Comparison of ENCODE assay signal across 8 cellular contexts in the genomic region with DNA sequence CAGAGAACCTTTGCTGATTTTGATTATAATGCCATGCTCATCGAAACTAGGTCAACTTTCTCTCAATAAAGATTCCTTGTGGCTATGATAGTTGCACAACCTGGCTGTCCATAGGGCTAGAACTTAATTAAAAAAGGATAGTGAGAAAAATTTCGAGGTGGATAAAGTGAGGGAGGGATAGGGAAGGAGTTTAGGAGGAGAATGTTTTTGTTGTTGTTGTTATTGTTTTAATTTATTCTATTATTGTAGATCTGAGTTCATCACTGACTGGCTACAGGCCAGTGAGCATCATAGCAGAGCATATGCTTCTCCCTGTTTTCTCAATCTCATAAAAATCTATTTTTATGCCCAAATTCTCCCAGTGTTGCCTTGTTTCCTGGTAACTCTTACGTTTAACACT.
"Had no signal": no experiment of that assay in that cellular context is flagged by ENCODE, and none has a peak within 500 bp of the region (broad histone marks: within the 10 kb centered on the region; RNA-seq: fewer than 3 reads in every experiment).

No MANE protein-coding gene starts in this region.

- H3K36me3 ChIP-seq: HAP-1 had no signal

- H3K4me1 ChIP-seq: HAP-1 had no signal

- H3K9me3 ChIP-seq: HAP-1 had no signal

- H3K27ac ChIP-seq: GM23248 had no signal

- DNase-seq: GM23248, GOT3, H7, H9, HCEC 1CT, HFFc6 had no signal

- H3K4me3 ChIP-seq: GM23248, GM23338, HAP-1 had no signal
